9 cellular contexts compared by ENCODE assay signal in the genomic region with DNA sequence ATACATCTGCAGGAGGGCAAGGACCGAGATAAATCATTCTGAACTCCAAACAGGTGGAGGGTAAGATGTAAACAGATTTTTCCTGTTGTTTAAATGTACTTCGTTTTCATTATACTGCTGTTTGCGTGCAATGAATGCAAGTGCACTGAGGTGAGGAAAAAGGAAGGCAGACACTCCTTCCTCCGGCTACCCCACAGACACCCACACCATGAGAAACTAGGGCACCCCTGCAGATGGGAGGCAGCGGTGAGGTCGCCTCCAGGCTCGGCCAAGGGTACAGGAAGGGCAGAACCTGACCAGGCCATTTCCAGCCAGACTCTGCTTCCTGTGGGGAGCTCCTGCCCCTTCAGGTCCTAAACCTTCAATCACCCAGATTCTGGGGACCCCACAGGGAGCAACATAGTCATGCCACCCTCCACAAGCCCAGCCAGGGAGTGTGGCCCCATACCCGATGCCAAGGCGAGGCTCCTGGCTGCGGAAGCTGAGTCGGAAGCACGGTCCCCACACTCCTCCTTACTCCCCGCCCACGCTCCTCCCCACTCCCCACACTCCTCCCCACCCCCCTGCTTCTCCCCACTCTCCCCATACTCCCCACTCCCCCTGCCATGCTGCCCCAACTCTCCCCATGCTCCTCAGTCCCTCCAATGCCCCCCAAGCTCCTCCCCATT. TPM values are rescaled to one million over a fixed set of nuclear protein-coding genes. Genes with fewer than 3 reads are reported as not detected.
DNase-seq lines count a peak whose midpoint lies in the region; ATAC-seq, FAIRE-seq and TF ChIP-seq lines count a peak whose summit lies in the region.
"Had no signal": no experiment of that assay in that cellular context is flagged by ENCODE, and none has a peak within 500 bp of the region (broad histone marks: within the 10 kb centered on the region; RNA-seq: fewer than 3 reads in every experiment).

No MANE protein-coding gene starts in this region.

- DNase-seq in Right ventricle myocardium inferior (ENCODE audit: missing footprints) (peak; percentile 20), heart right ventricle (no peak), activated B cell treated with CpG ODN at 0.5 μM for 24 hours (no peak), endothelial cell of umbilical vein (ENCODE audit: low read depth, low spot score) (no peak), NCI-H226 (no peak), GM10266 (ENCODE audit: extremely low spot score) (no peak)
- no peak for DNase-seq in stimulated activated naive CD8-positive, alpha-beta T cell treated with anti-CD3 and anti-CD28 coated beads, Interleukin-15, amount 100 ng/mL, for 72 hours

- peaks cover 11 to 60% (median 34%) of the 10 kb centered on the region in 9 donors for H3K4me1 ChIP-seq in heart right ventricle
- peaks cover 26% of the 10 kb centered on the region for H3K4me1 ChIP-seq in endothelial cell of umbilical vein (ENCODE audit: control insufficient read depth, extremely low read depth, insufficient read depth, low read length)

- no peaks in the 10 kb centered on the region for H3K27me3 ChIP-seq in heart right ventricle
- H3K27me3 ChIP-seq in endothelial cell of umbilical vein (ENCODE audit: control insufficient read depth in 2 of 2, insufficient read depth in 2 of 2, low read length in 2 of 2) = no peaks in the 10 kb centered on the region
- H3K27me3 ChIP-seq: vagina had no signal

- H3K36me3 Mint-ChIP-seq in activated B cell treated with CpG ODN at 0.5 μM for 24 hours (ENCODE audit: low read depth) = peaks cover 3% of the 10 kb centered on the region

- FAIRE-seq in endothelial cell of umbilical vein (lab: Jason Lieb, UNC) = peak; percentile 60

- H3K9me3 ChIP-seq in heart right ventricle (no peaks in the 10 kb centered on the region), endothelial cell of umbilical vein (replicated peaks; ENCODE audit: control insufficient read depth, insufficient read depth, low read length) (no peaks in the 10 kb centered on the region)
- H3K9me3 ChIP-seq: vagina had no signal

- H3K4me3 ChIP-seq in heart right ventricle (no peak overlapping the region), endothelial cell of umbilical vein (replicated peaks in 1 of 3; ENCODE audit: insufficient read depth in 1 of 3, low read depth in 1 of 3, low read length in 3 of 3) (no peak overlapping the region)

- no peaks in the 10 kb centered on the region for H3K27me3 Mint-ChIP-seq in activated B cell treated with CpG ODN at 0.5 μM for 24 hours
- H3K27me3 Mint-ChIP-seq in stimulated activated naive CD8-positive, alpha-beta T cell treated with anti-CD3 and anti-CD28 coated beads, Interleukin-15, amount 100 ng/mL, for 72 hours = no peaks in the 10 kb centered on the region

- H3K9me3 Mint-ChIP-seq in activated B cell treated with CpG ODN at 0.5 μM for 24 hours = no peaks in the 10 kb centered on the region
- H3K9me3 Mint-ChIP-seq in stimulated activated naive CD8-positive, alpha-beta T cell treated with anti-CD3 and anti-CD28 coated beads, Interleukin-15, amount 100 ng/mL, for 72 hours = no peaks in the 10 kb centered on the region

- 65 to 76% methylated on average over 14 of the region's 14 CpGs for WGBS in heart right ventricle, 2 donors

- BruUV-seq in endothelial cell of umbilical vein (replicated peaks; lab: Mats Ljungman, UMichigan) = no TSS peak

- H3K9me1 ChIP-seq in endothelial cell of umbilical vein (replicated peaks; ENCODE audit: control insufficient read depth, extremely low read depth, insufficient read depth, low read length) = no peaks in the 10 kb centered on the region

- H4K20me1 ChIP-seq in endothelial cell of umbilical vein (replicated peaks; ENCODE audit: control insufficient read depth, extremely low read depth, insufficient read depth, low read length) = no peaks in the 10 kb centered on the region

- no peak overlapping the region for H3K9ac ChIP-seq in endothelial cell of umbilical vein (replicated peaks; ENCODE audit: extremely low read depth, insufficient read depth, low read length)

- POLR2A ChIA-PET in activated B cell treated with CpG ODN at 0.5 μM for 24 hours (lab: Charles Lee) = interaction anchor here (0.6 to 4.3 kb wide), 11 partner anchors 9 to 172 kb away, joined by 3 to 97 read pairs (median 7); no protein-coding TSS in a partner anchor
- POLR2A ChIA-PET in endothelial cell of umbilical vein (lab: Charles Lee) = no interaction called here

- H3K4me1 Mint-ChIP-seq in activated B cell treated with CpG ODN at 0.5 μM for 24 hours = peaks cover 67% of the 10 kb centered on the region
- H3K4me1 Mint-ChIP-seq in stimulated activated naive CD8-positive, alpha-beta T cell treated with anti-CD3 and anti-CD28 coated beads, Interleukin-15, amount 100 ng/mL, for 72 hours = peaks cover 37% of the 10 kb centered on the region

- H3K36me3 ChIP-seq in heart right ventricle (no peaks in the 10 kb centered on the region), endothelial cell of umbilical vein (ENCODE audit: control insufficient read depth in 2 of 2, extremely low read depth in 1 of 2, insufficient read depth in 2 of 2, low read length in 2 of 2) (no peaks in the 10 kb centered on the region)
- H3K36me3 ChIP-seq: vagina had no signal

- TF ChIP-seq CTCF in heart right ventricle (IDR thresholded peaks at IDR 0.05) = no peak
- TF ChIP-seq CTCF in activated B cell treated with CpG ODN at 0.5 μM for 24 hours (IDR thresholded peaks at IDR 0.05) = no peak
- TF ChIP-seq CTCF in endothelial cell of umbilical vein (IDR thresholded peaks at IDR 0.05; ENCODE audit: extremely low read depth in 1 of 2, insufficient read depth in 1 of 2, low read depth in 1 of 2, low read length in 2 of 2) = no peak
- no peak for TF ChIP-seq CTCF in GM10266 (IDR thresholded peaks at IDR 0.05; ENCODE audit: control insufficient read depth, insufficient read depth, low read depth, missing control alignments)

- no peak for TF ChIP-seq POLR2A in endothelial cell of umbilical vein (IDR thresholded peaks at IDR 0.05; ENCODE audit: low read depth, low read length)

- H3K27ac Mint-ChIP-seq in activated B cell treated with CpG ODN at 0.5 μM for 24 hours = peak overlapping the region; percentile 89
- no peak overlapping the region for H3K27ac Mint-ChIP-seq in stimulated activated naive CD8-positive, alpha-beta T cell treated with anti-CD3 and anti-CD28 coated beads, Interleukin-15, amount 100 ng/mL, for 72 hours

- H3K4me3 Mint-ChIP-seq in activated B cell treated with CpG ODN at 0.5 μM for 24 hours = peak overlapping the region; percentile 78
- peak overlapping the region; percentile 19 to 49 for H3K4me3 Mint-ChIP-seq in stimulated activated naive CD8-positive, alpha-beta T cell treated with anti-CD3 and anti-CD28 coated beads, Interleukin-15, amount 100 ng/mL, for 72 hours

- CTCF ChIA-PET in activated B cell treated with CpG ODN at 0.5 μM for 24 hours (lab: Charles Lee) (interaction anchor here (0.5 to 2.4 kb wide), 7 partner anchors 9 to 173 kb away, joined by 3 to 17 read pairs (median 6); no protein-coding TSS in a partner anchor), endothelial cell of umbilical vein (lab: Charles Lee) (interaction anchor here (0.9 to 3.0 kb wide), 8 partner anchors 9 to 173 kb away, joined by 3 to 20 read pairs (median 8); no protein-coding TSS in a partner anchor)

- no peak for ATAC-seq in Right ventricle myocardium inferior
- ATAC-seq in heart right ventricle = no peak
- peak; percentile 38 for ATAC-seq in activated B cell treated with CpG ODN at 0.5 μM for 24 hours (ENCODE audit: low read depth)
- peak; percentile 48 for ATAC-seq in stimulated activated naive CD8-positive, alpha-beta T cell treated with anti-CD3 and anti-CD28 coated beads, Interleukin-15, amount 100 ng/mL, for 72 hours
- ATAC-seq in GM21717 (IDR thresholded peaks at IDR 0.05; ENCODE audit: unreplicated experiment) = no peak

- dilution Hi-C loops in endothelial cell of umbilical vein (cut with MboI; ENCODE audit: extremely low pct_ligation_motif_present, low sequenced_read_pairs) = no loop called here

- H2AFZ ChIP-seq in endothelial cell of umbilical vein (ENCODE audit: low read depth, low read length) = no peak overlapping the region

- intact Hi-C loops in Right ventricle myocardium inferior (cut with DNase I) (no loop called here), heart right ventricle (cut with DNase I) (no loop called here), activated B cell treated with CpG ODN at 0.5 μM for 24 hours (cut with micrococcal nuclease) (loop anchor here (1.0 to 10.0 kb wide), 3 partner anchors 9 to 110 kb away; a partner anchor contains a TSS), endothelial cell of umbilical vein (cut with micrococcal nuclease) (loop anchor here (2.0 kb wide), 1 partner anchor 166 kb away; no protein-coding TSS in a partner anchor)

- no peak overlapping the region for H3K27ac ChIP-seq in heart right ventricle
- H3K27ac ChIP-seq in endothelial cell of umbilical vein (ENCODE audit: insufficient read depth, low read depth, low read length) = no peak overlapping the region

- peaks cover 39% of the 10 kb centered on the region for H3K79me2 ChIP-seq in endothelial cell of umbilical vein (ENCODE audit: control insufficient read depth, insufficient read depth, low read length)

- H3K4me2 ChIP-seq in endothelial cell of umbilical vein (ENCODE audit: insufficient read depth, low read length) = no peak overlapping the region

TF ChIP-seq in endothelial cell of umbilical vein, 7 proteins besides CTCF, POLR2A, EP300 and RAD21 (continues in another document):
- TF ChIP-seq JUN (IDR thresholded peaks at IDR 0.05; ENCODE audit: borderline replicate concordance, insufficient read depth, insufficient read length, low read depth) (no peak), EZH2 (IDR thresholded peaks at IDR 0.05; ENCODE audit: borderline replicate concordance, low read depth, low read length, severe bottlenecking) (no peak), FOS (IDR thresholded peaks at IDR 0.05; ENCODE audit: borderline replicate concordance, insufficient read depth, low read length) (no peak), MYC (IDR thresholded peaks at IDR 0.05; ENCODE audit: low read depth, low read length) (no peak), POLR2AphosphoS5 (IDR thresholded peaks at IDR 0.05; ENCODE audit: insufficient read depth, low read depth, low read length) (no peak), GATA2 (IDR thresholded peaks at IDR 0.05; ENCODE audit: insufficient read depth, insufficient read length, low read depth, low read length) (no peak)

RNA-seq across cellular contexts. Expression of a gene that starts 37.1 kb away (rescaled TPM):
- total RNA-seq in Right ventricle myocardium inferior (7.6 TPM), heart right ventricle (1 to 10 TPM; 2.9 to 7.1 (median 5.0) TPM), activated B cell treated with CpG ODN at 0.5 μM for 24 hours (92.9 and 99.6 TPM in 2 replicates), endothelial cell of umbilical vein (29.9 and 30.6 TPM in 2 replicates)
- polyA plus RNA-seq in heart right ventricle (1 to 10 TPM; 4.3 to 5.7 TPM), endothelial cell of umbilical vein (8.6 and 10.6 TPM in 2 replicates)
- 14.4 and 14.8 TPM in 2 replicates for polyA plus RNA-seq in endothelial cell of umbilical vein (2011; cell fraction: cytosol; rRNA removed)
- 32.0 and 32.3 TPM in 2 replicates for polyA plus RNA-seq in endothelial cell of umbilical vein (2011; cell fraction: nucleus; rRNA removed)
- polyA plus RNA-seq in endothelial cell of umbilical vein (2012) = 18.8 and 23.8 TPM in 2 replicates
- 22.5 and 22.6 TPM in 2 replicates for polyA minus RNA-seq in endothelial cell of umbilical vein
- polyA minus RNA-seq in endothelial cell of umbilical vein (2011; cell fraction: cytosol; rRNA and poly(A)+ RNA removed) = 24.8 TPM
- 18.1 TPM in 2 replicates for polyA minus RNA-seq in endothelial cell of umbilical vein (2011; cell fraction: nucleus; rRNA and poly(A)+ RNA removed)

Comparison
In these comparisons a context has a peak if more than half of its experiments do, and no peak if none do; other contexts are left out.
1. ATAC-seq: peak in activated B cell treated with CpG ODN at 0.5 μM for 24 hours (single experiment) and stimulated activated naive CD8-positive, alpha-beta T cell treated with anti-CD3 and anti-CD28 coated beads, Interleukin-15, amount 100 ng/mL, for 72 hours (single experiment); none in Right ventricle myocardium inferior (single experiment), heart right ventricle (0 of 8) and GM21717 (single experiment).
2. intact Hi-C loops: an anchor here in activated B cell treated with CpG ODN at 0.5 μM for 24 hours (1.0 to 10.0 kb wide) and endothelial cell of umbilical vein (2.0 kb wide); none called in Right ventricle myocardium inferior and heart right ventricle.